In genomic region chr10:102661614-102662133, GRCh38 we compare ENCODE assay signal across 9 cellular contexts. TPM values are rescaled to one million over a fixed set of nuclear protein-coding genes. Genes with fewer than 3 reads are reported as not detected.
DNase-seq lines count a peak whose midpoint lies in the region; ATAC-seq lines count a peak whose summit lies in the region.
"Had no signal": no experiment of that assay in that cellular context is flagged by ENCODE, and none has a peak within 500 bp of the region (broad histone marks: within the 10 kb centered on the region; RNA-seq: fewer than 3 reads in every experiment).

No MANE protein-coding gene starts in this region.

- H3K4me1 Mint-ChIP-seq in activated naive CD8-positive, alpha-beta T cell (ENCODE audit: low read depth) = peaks cover 40% of the 10 kb centered on the region
- peaks cover 16 to 28% of the 10 kb centered on the region in 2 donors for H3K4me1 Mint-ChIP-seq in natural killer cell treated with Interleukin-12 subunit alpha and Interleukin-12 subunit beta and Interleukin-15 and Interleukin-18, amount 100 ng/mL, for 72 hours (ENCODE audit: low read depth in 2 of 2)

- ATAC-seq in GM18858 (IDR thresholded peaks at IDR 0.05; ENCODE audit: unreplicated experiment) = peak; percentile 9
- ATAC-seq in HG02798 (IDR thresholded peaks at IDR 0.05; ENCODE audit: poor library complexity, unreplicated experiment) = peak; percentile 26
- peak; percentile 64 to 65 for ATAC-seq in natural killer cell treated with Interleukin-12 subunit alpha and Interleukin-12 subunit beta and Interleukin-15 and Interleukin-18, amount 100 ng/mL, for 72 hours
- no peak for ATAC-seq in HG02970 (IDR thresholded peaks at IDR 0.05; ENCODE audit: low FRiP score, unreplicated experiment)

- peak overlapping the region; percentile 70 for H3K4me3 Mint-ChIP-seq in activated naive CD8-positive, alpha-beta T cell
- H3K4me3 Mint-ChIP-seq in natural killer cell treated with Interleukin-12 subunit alpha and Interleukin-12 subunit beta and Interleukin-15 and Interleukin-18, amount 100 ng/mL, for 72 hours = peak overlapping the region; percentile 50

- H3K36me3 Mint-ChIP-seq in activated naive CD8-positive, alpha-beta T cell = no peaks in the 10 kb centered on the region
- peaks cover 5% of the 10 kb centered on the region for H3K36me3 Mint-ChIP-seq in natural killer cell treated with Interleukin-12 subunit alpha and Interleukin-12 subunit beta and Interleukin-15 and Interleukin-18, amount 100 ng/mL, for 72 hours

- DNase-seq in natural killer cell treated with Interleukin-12 subunit alpha and Interleukin-12 subunit beta and Interleukin-15 and Interleukin-18, amount 100 ng/mL, for 72 hours (ENCODE audit: low spot score) = no peak
- no peak for DNase-seq in stimulated activated CD4-positive, alpha-beta T cell treated with anti-CD3 and anti-CD28 coated beads, Interleukin-4, amount 100 ng/mL, for 24 hours
- DNase-seq in NOMO-1 (lab: John Stamatoyannopoulos, UW; ENCODE audit: unreplicated experiment in 2 of 2) = no peak
- no peak for DNase-seq in H4 (ENCODE audit: low spot score)
- DNase-seq: KG1 had no signal

- no peaks in the 10 kb centered on the region for H3K27me3 Mint-ChIP-seq in activated naive CD8-positive, alpha-beta T cell
- H3K27me3 Mint-ChIP-seq in natural killer cell treated with Interleukin-12 subunit alpha and Interleukin-12 subunit beta and Interleukin-15 and Interleukin-18, amount 100 ng/mL, for 72 hours = no peaks in the 10 kb centered on the region

- H3K27ac Mint-ChIP-seq in activated naive CD8-positive, alpha-beta T cell = peak overlapping the region; percentile 72
- peak overlapping the region; percentile 88 to 93 for H3K27ac Mint-ChIP-seq in natural killer cell treated with Interleukin-12 subunit alpha and Interleukin-12 subunit beta and Interleukin-15 and Interleukin-18, amount 100 ng/mL, for 72 hours

- H3K9me3 Mint-ChIP-seq in activated naive CD8-positive, alpha-beta T cell (ENCODE audit: low read depth) = no peaks in the 10 kb centered on the region
- H3K9me3 Mint-ChIP-seq in natural killer cell treated with Interleukin-12 subunit alpha and Interleukin-12 subunit beta and Interleukin-15 and Interleukin-18, amount 100 ng/mL, for 72 hours = no peaks in the 10 kb centered on the region

RNA-seq across cellular contexts. Expression of gene TRIM8, which starts 17.4 kb away (rescaled TPM):
- 10 to 100 TPM; 50.2 to 78.5 TPM for total RNA-seq in natural killer cell treated with Interleukin-12 subunit alpha and Interleukin-12 subunit beta and Interleukin-15 and Interleukin-18, amount 100 ng/mL, for 72 hours
- total RNA-seq in H4 (2014; rRNA removed; shearing (Covaris generic)) = 15.8 and 18.5 TPM in 2 replicates

RNA-seq across cellular contexts. Expression of gene ARL3, which starts 52.5 kb away (rescaled TPM):
- 1 to 10 TPM; 3.0 to 4.5 TPM for total RNA-seq in natural killer cell treated with Interleukin-12 subunit alpha and Interleukin-12 subunit beta and Interleukin-15 and Interleukin-18, amount 100 ng/mL, for 72 hours
- total RNA-seq in H4 (2014; rRNA removed; shearing (Covaris generic)) = 6.1 and 10.4 TPM in 2 replicates

RNA-seq across cellular contexts. Expression of gene SFXN2, which starts 52.8 kb away (rescaled TPM):
- 10 to 100 TPM; 13.2 to 39.6 TPM for total RNA-seq in natural killer cell treated with Interleukin-12 subunit alpha and Interleukin-12 subunit beta and Interleukin-15 and Interleukin-18, amount 100 ng/mL, for 72 hours
- 2.5 and 3.3 TPM in 2 replicates for total RNA-seq in H4 (2014; rRNA removed; shearing (Covaris generic))
